Comparison of ENCODE assay signal across 20 cellular contexts in the genomic region with DNA sequence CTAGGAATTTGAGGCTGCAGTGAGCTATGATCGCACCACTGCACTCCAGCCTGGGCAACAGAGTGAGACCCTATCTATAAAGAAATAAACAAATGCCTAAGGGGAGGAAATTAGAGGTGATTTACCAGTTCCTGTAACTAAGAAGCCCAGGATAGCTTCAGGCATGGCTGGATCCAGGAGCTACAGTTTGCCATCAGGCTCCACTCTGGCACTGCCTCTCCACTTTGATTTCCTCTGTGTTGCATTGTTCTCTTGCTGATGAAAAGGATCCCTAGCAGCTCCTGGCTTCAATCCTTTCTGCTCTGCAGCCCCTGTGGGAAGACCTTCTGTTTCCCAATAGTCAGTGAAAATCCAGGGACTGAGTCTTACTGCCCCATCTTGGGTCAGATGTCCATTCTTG.
"Had no signal": no experiment of that assay in that cellular context is flagged by ENCODE, and none has a peak within 500 bp of the region (broad histone marks: within the 10 kb centered on the region; RNA-seq: fewer than 3 reads in every experiment).

No MANE protein-coding gene starts in this region.

- H3K9me3 ChIP-seq: MG63, SJCRH30 had no signal

- H3K36me3 ChIP-seq: MG63, SJCRH30 had no signal

- H3K27me3 ChIP-seq: MG63, SJCRH30 had no signal

- H3K4me3 Mint-ChIP-seq: IgD-negative memory B cell had no signal

- H3K4me1 Mint-ChIP-seq: IgD-negative memory B cell had no signal

- H3K4me1 ChIP-seq: SJCRH30 had no signal

- H3K4me3 ChIP-seq: MG63, SJCRH30 had no signal

- H3K36me3 Mint-ChIP-seq: IgD-negative memory B cell had no signal

- H3K27ac ChIP-seq: RWPE1, SJCRH30 had no signal

- DNase-seq: KBM-7; MG63; NCI-H1092; NCI-H1105 treated with DMSO at 0.1 percent for 48 hours; NCI-H1417 treated with DMSO at 0.1 percent for 48 hours; NCI-H146; NCI-H1694 treated with DMSO at 0.1 percent for 48 hours; NCI-H1930; NCI-H2081; NCI-H2107; NCI-H2227 treated with DMSO at 0.1 percent for 48 hours; NCI-H524; NCI-H69; NCI-H774; NK-92 treated with Interleukin-12 subunit alpha and Interleukin-12 subunit beta, amount 100 ng/mL, for 24 hours; PC-3; SHP77; SJCRH30 had no signal
